8 cellular contexts compared by ENCODE assay signal in the genomic region with DNA sequence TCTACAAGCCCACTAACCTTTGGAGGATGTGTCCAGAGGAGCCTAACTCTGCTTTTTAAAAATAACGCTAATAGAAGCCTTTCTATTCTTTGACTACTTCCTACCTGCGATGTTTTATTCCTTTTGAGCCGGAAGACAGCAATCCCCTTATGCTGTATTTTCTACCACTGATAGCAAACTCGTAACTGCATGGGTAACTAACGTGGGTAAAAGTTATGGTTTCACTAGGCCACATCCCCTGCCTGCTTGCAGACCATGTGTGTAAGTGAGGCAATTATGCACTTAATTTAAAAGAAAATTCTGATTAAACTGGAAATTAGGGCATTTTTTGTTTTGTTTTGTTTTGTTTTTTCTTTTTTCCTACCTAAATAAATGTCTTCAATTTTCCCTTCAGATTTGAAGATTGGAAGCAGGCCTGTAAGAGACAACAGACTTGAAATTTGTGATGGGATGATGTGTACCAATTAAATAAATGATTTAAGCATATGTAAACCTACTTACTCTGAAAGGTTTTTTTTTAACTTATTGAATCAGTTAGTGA. TPM values are rescaled to one million over a fixed set of nuclear protein-coding genes. Genes with fewer than 3 reads are reported as not detected.
DNase-seq lines count a peak whose midpoint lies in the region; ATAC-seq, FAIRE-seq and TF ChIP-seq lines count a peak whose summit lies in the region.

No MANE protein-coding gene starts in this region.

- H3K36me3 ChIP-seq in kidney (ENCODE audit: control insufficient read depth in 1 of 2, insufficient read depth in 2 of 2, low read length in 2 of 2): no peaks in the 10 kb centered on the region

- H3K4me3 ChIP-seq in Jurkat, Clone E6-1 (ENCODE audit: low read length): peak overlapping the region; percentile 63
- peak overlapping the region; percentile 97 to 98 for H3K4me3 ChIP-seq in kidney (ENCODE audit: low read length in 2 of 2)

- H3K9me3 ChIP-seq in kidney (ENCODE audit: control insufficient read depth in 1 of 2, low read length in 2 of 2): no peaks in the 10 kb centered on the region

- intact Hi-C loops in kidney (cut with DNase I): no loop called here

- peak overlapping the region; percentile 93 to 98 for H3K27ac ChIP-seq in kidney (ENCODE audit: low read depth in 2 of 2, low read length in 2 of 2)

- H3K9ac ChIP-seq in kidney (ENCODE audit: low read length in 2 of 2): peak overlapping the region; percentile 86 to 100

- peak; percentile 30 for ATAC-seq in GM21619 (IDR thresholded peaks at IDR 0.05; ENCODE audit: unreplicated experiment)

- H3K4me1 ChIP-seq in kidney (ENCODE audit: control insufficient read depth in 1 of 2, insufficient read depth in 1 of 2, low read depth in 1 of 2, low read length in 2 of 2): peaks cover 2 to 12% of the 10 kb centered on the region in 2 donors

- no peak for TF ChIP-seq CTCF in kidney (IDR thresholded peaks at IDR 0.05; ENCODE audit: borderline replicate concordance, extremely low read depth, insufficient read depth)

- peak; percentile 11 for FAIRE-seq in kidney (lab: Jason Lieb, UNC)

- DNase-seq in NCI-H146 (lab: John Stamatoyannopoulos, UW) (peak; percentile 18), NCI-H146 treated with DMSO at 0.1 percent for 48 hours (lab: John Stamatoyannopoulos, UW; ENCODE audit: unreplicated experiment) (no peak), astrocyte of the hippocampus (ENCODE audit: low read depth, low spot score) (peak; percentile 29), kidney (no peak), superior temporal gyrus (ENCODE audit: extremely low spot score) (peak; percentile 46), hippocampal formation (lab: John Stamatoyannopoulos, UW) (no peak)
- DNase-seq in Jurkat, Clone E6-1 (ENCODE audit: low read depth, low spot score): peak; percentile 48

RNA-seq across cellular contexts. Expression of gene UFL1, which starts 0.9 kb away (rescaled TPM):
- 19.9 TPM for polyA plus RNA-seq in Jurkat, Clone E6-1 (2012; ENCODE audit: insufficient read depth, insufficient read length)
- 27.5 TPM for total RNA-seq in kidney
- polyA plus RNA-seq in kidney (ENCODE audit: insufficient read depth, low read depth, low replicate concordance): 8.0 TPM

RNA-seq across cellular contexts. Expression of gene FHL5, which starts 40.4 kb away (rescaled TPM):
- not detected for polyA plus RNA-seq in Jurkat, Clone E6-1 (2012; ENCODE audit: insufficient read depth, insufficient read length)
- total RNA-seq in kidney: 34.5 TPM
- 4.3 TPM for polyA plus RNA-seq in kidney (ENCODE audit: insufficient read depth, low read depth, low replicate concordance)

Comparison
In these comparisons a context has a peak if more than half of its experiments do, and no peak if none do; other contexts are left out.
1. DNase-seq: peak in NCI-H146 (single experiment), Jurkat, Clone E6-1 (single experiment), astrocyte of the hippocampus (single experiment) and superior temporal gyrus (single experiment); none in NCI-H146 treated with DMSO at 0.1 percent for 48 hours (single experiment), kidney (single experiment) and hippocampal formation (0 of 2).